ENCODE assay signal across 16 cellular contexts in the genomic region with DNA sequence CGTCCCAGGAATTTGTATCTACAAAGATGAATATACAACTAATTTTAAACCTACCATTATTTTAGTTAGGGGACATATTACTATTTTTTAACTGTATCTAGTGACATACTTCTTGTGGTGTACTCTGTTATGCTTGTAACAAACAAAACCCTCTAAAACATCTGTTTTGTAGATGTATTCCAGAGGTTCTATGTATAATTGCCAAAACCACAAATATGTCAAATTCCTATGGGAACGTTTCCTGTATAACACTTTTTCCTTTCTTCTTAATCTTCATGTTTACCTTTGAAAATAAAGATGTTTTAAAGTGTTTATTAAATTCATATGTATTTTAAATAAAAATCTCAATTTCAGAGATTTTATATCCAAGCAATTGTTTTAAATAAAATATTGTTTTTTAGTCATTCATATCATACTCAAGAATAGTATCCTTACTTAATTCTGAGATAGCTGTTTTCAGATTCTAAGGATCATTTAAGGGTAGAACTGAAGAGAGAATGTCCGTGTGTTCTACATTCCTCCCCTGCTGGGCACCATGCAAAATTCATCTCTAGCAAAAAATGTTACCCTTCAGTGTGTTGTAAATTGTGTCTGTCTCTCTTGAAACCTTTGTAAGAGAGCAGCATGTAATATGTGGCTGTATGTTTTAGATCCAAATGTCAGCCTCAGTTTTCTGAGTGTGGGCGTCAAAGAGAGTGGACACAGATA.
"Had no signal": no experiment of that assay in that cellular context is flagged by ENCODE, and none has a peak within 500 bp of the region (broad histone marks: within the 10 kb centered on the region; RNA-seq: fewer than 3 reads in every experiment).

No MANE protein-coding gene starts in this region.

- H3K9me3 ChIP-seq: heart left ventricle, upper lobe of right lung had no signal

- H3K4me3 ChIP-seq: heart left ventricle, upper lobe of right lung had no signal

- H3K27ac ChIP-seq: epithelial cell of prostate, heart left ventricle, upper lobe of right lung had no signal

- H3K27me3 ChIP-seq: heart left ventricle, upper lobe of right lung had no signal

- FAIRE-seq: islet of Langerhans had no signal

- ATAC-seq: activated CD8-positive, alpha-beta memory T cell treated with anti-CD3 and anti-CD28 coated beads, Interleukin-2, amount 10 ng/mL, durations not matched to agents 7 days and 5 days; heart left ventricle; left lobe of liver; upper lobe of right lung had no signal

- H3K4me1 ChIP-seq: heart left ventricle, upper lobe of right lung had no signal

- H3K36me3 ChIP-seq: heart left ventricle, upper lobe of right lung had no signal

- DNase-seq: activated CD4-positive, alpha-beta T cell treated with anti-CD3 and anti-CD28 coated beads for 1 hour; activated CD4-positive, alpha-beta T cell treated with anti-CD3 and anti-CD28 coated beads, Interleukin-2, amount 50 U/mL, for 48 hours; activated CD8-positive, alpha-beta memory T cell treated with anti-CD3 and anti-CD28 coated beads, Interleukin-2, amount 10 ng/mL, durations not matched to agents 7 days and 5 days; activated effector memory CD4-positive, alpha-beta T cell treated with Interleukin-2 at 50 U/mL for 16 hours; activated T-cell treated with anti-CD3 and anti-CD28 coated beads, Interleukin-2, amount 50 U/mL, for 24 hours; caudate nucleus; cortex of kidney; effector memory CD4-positive, alpha-beta T cell; heart left ventricle; mesendoderm; stimulated activated CD4-positive, alpha-beta T cell treated with anti-CD3 and anti-CD28 coated beads, Interleukin-15, amount 100 ng/mL, for 24 hours; stimulated activated CD4-positive, alpha-beta T cell treated with anti-CD3 and anti-CD28 coated beads, Interleukin-4, amount 100 ng/mL, for 24 hours; upper lobe of right lung had no signal
